8 cellular contexts compared by ENCODE assay signal in genomic region chr1:27601771-27602509, GRCh38. TPM values are rescaled to one million over a fixed set of nuclear protein-coding genes. Genes with fewer than 3 reads are reported as not detected.
DNase-seq lines count a peak whose midpoint lies in the region; ATAC-seq and TF ChIP-seq lines count a peak whose summit lies in the region.

No MANE protein-coding gene starts in this region.

- intact Hi-C loops in PC-3 (cut with micrococcal nuclease): loop anchor here (10.0 kb wide), 1 partner anchor 297 kb away; no protein-coding TSS in a partner anchor
- intact Hi-C loops in uterus (cut with DNase I; ENCODE audit: low total_unique reads): loop anchor here (5.0 to 10.0 kb wide), 3 partner anchors 35 to 77 kb away; no protein-coding TSS in a partner anchor

- TF ChIP-seq POLR2A in uterus (IDR thresholded peaks at IDR 0.05): peak in 1 of 2 donors; percentile 4

- H3K4me1 ChIP-seq in PC-3 (ENCODE audit: insufficient read depth, low read length) (peaks cover 40% of the 10 kb centered on the region), endocrine pancreas (ENCODE audit: control insufficient read depth, insufficient read depth, low read length) (no peaks in the 10 kb centered on the region), uterus (peaks cover 0 to 33% of the 10 kb centered on the region in 2 donors)

- TF ChIP-seq CTCF in PC-3 (conservative IDR thresholded peaks at IDR 0.05; ENCODE audit: low read depth, low read length) (no peak), uterus (IDR thresholded peaks at IDR 0.05) (peak in 1 of 4 experiments; percentile 8)

- H2AFZ ChIP-seq in PC-3 (ENCODE audit: low read length): no peak overlapping the region

- DNase-seq in GM03348 (ENCODE audit: low spot score) (peak; percentile 61), PC-3 (peak; percentile 27), midbrain (lab: John Stamatoyannopoulos, UW) (peak; percentile 84), uterus (peak; percentile 51 to 58), cerebellar nuclear complex (lab: John Stamatoyannopoulos, UW) (no peak)

- no peaks in the 10 kb centered on the region for H3K9me2 ChIP-seq in PC-3 (replicated peaks; ENCODE audit: low read length)

- H3K36me3 ChIP-seq in PC-3 (ENCODE audit: low read depth, low read length): no peaks in the 10 kb centered on the region
- H3K36me3 ChIP-seq in endocrine pancreas (ENCODE audit: control insufficient read depth, insufficient read depth, low read length): no peaks in the 10 kb centered on the region
- no peaks in the 10 kb centered on the region for H3K36me3 ChIP-seq in uterus

- H3K4me3 ChIP-seq in PC-3 (ENCODE audit: low read length) (peak overlapping the region; percentile 88), endocrine pancreas (ENCODE audit: control insufficient read depth, insufficient read depth, low read length) (no peak overlapping the region), uterus (peak overlapping the region; percentile 63 to 91)

- H3K27ac ChIP-seq in PC-3 (ENCODE audit: low read length): peak overlapping the region; percentile 27
- peak overlapping the region; percentile 92 to 99 for H3K27ac ChIP-seq in uterus

- peaks cover 67% of the 10 kb centered on the region for H3K79me2 ChIP-seq in PC-3 (ENCODE audit: low read length)

- no peaks in the 10 kb centered on the region for H3K27me3 ChIP-seq in PC-3 (ENCODE audit: low read length)
- H3K27me3 ChIP-seq in endocrine pancreas (ENCODE audit: control insufficient read depth, insufficient read depth, low read length): no peaks in the 10 kb centered on the region
- no peaks in the 10 kb centered on the region for H3K27me3 ChIP-seq in uterus

- H3K9ac ChIP-seq in PC-3 (ENCODE audit: low read length) (peak overlapping the region; percentile 93), endocrine pancreas (ENCODE audit: control insufficient read depth, insufficient read depth, low read length) (peak overlapping the region; percentile 76)

- ATAC-seq in PC-3 (peak; percentile 9), HG02678 (IDR thresholded peaks at IDR 0.05; ENCODE audit: unreplicated experiment) (no peak), HG03521 (IDR thresholded peaks at IDR 0.05; ENCODE audit: unreplicated experiment) (no peak)

- H3K9me3 ChIP-seq in PC-3 (ENCODE audit: low read length) (no peaks in the 10 kb centered on the region), endocrine pancreas (ENCODE audit: control insufficient read depth, low read length) (no peaks in the 10 kb centered on the region), uterus (no peaks in the 10 kb centered on the region)

- peak overlapping the region; percentile 95 for H3K4me2 ChIP-seq in PC-3 (ENCODE audit: low read length)

- POLR2A ChIA-PET in PC-3 (lab: Charles Lee; ENCODE audit: unreplicated experiment): interaction anchor here (1.5 kb wide), 1 partner anchor 45 kb away, joined by 32 read pairs; no protein-coding TSS in a partner anchor

- no TSS peak for BruUV-seq in PC-3 (replicated peaks; lab: Mats Ljungman, UMichigan)

- H4K20me1 ChIP-seq in PC-3 (ENCODE audit: low read length): peaks cover 48% of the 10 kb centered on the region

- CTCF ChIA-PET in PC-3 (lab: Charles Lee): interaction anchor here (0.6 to 1.9 kb wide), 3 partner anchors 45 to 275 kb away, joined by 3 to 11 read pairs (median 4); no protein-coding TSS in a partner anchor

- H3F3A ChIP-seq in PC-3 (ENCODE audit: low read length, unreplicated experiment): no peaks in the 10 kb centered on the region

RNA-seq across cellular contexts. Expression of gene AHDC1, which starts 2.0 kb away (rescaled TPM):
- 15.2 and 20.4 TPM in 2 replicates for total RNA-seq in PC-3 (2014; rRNA removed)
- 100 to 1,000 TPM in 1 of 4 donors, 10 to 100 TPM in 3; 11.2 to 179 (median 50.7) TPM for total RNA-seq in uterus

RNA-seq across cellular contexts. Expression of gene FGR, which starts 33.0 kb away (rescaled TPM):
- not detected in 2 replicates for total RNA-seq in PC-3 (2014; rRNA removed)
- 10 to 100 TPM in 3 of 4 donors, 1 to 10 TPM in 1; 3.0 to 35.9 (median 18.8) TPM for total RNA-seq in uterus

Comparison
In these comparisons a context has a peak if more than half of its experiments do, and no peak if none do; other contexts are left out.
1. DNase-seq: peak in GM03348 (single experiment), PC-3 (single experiment), midbrain (single experiment) and uterus (2 of 2); none in cerebellar nuclear complex (0 of 2).